8 cellular contexts compared by ENCODE assay signal in genomic region chr5:91219803-91220371, GRCh38.
DNase-seq lines count a peak whose midpoint lies in the region; ATAC-seq, FAIRE-seq and TF ChIP-seq lines count a peak whose summit lies in the region.

No MANE protein-coding gene starts in this region.

- POLR2A ChIA-PET in HCT116 (lab: Charles Lee), result interaction anchor here (0.7 to 3.8 kb wide), 4 partner anchors 161 to 185 kb away, joined by 4 to 16 read pairs (median 6); partner anchors contain the start of gene ARRDC3

- DNase-seq in HCT116 (ENCODE audit: low read depth, low spot score), result peak; percentile 26
- peak; percentile 33 for DNase-seq in activated CD8-positive, alpha-beta memory T cell treated with anti-CD3 and anti-CD28 coated beads, Interleukin-2, amount 50 U/mL, for 4 hours
- DNase-seq in head of caudate nucleus, result peak in 41 of 42 donors; percentile 25 to 74 (median 49)
- DNase-seq in stimulated activated CD4-positive, alpha-beta T cell treated with anti-CD3 and anti-CD28 coated beads, Interleukin-15, amount 100 ng/mL, for 24 hours, result peak; percentile 51
- DNase-seq in kidney glomerular epithelial cell (lab: John Stamatoyannopoulos, UW), result no peak
- DNase-seq in NCI-H446 treated with DMSO at 0.1 percent for 48 hours (lab: John Stamatoyannopoulos, UW), result no peak
- no peak for DNase-seq in GM12891 (ENCODE audit: insufficient read length, low spot score)

- no peaks in the 10 kb centered on the region for H3K79me2 ChIP-seq in HCT116 (ENCODE audit: insufficient read depth, low read length)

- intact Hi-C loops in HCT116 (cut with micrococcal nuclease) (loop anchor here (5.0 kb wide), 1 partner anchor 288 kb away; no protein-coding TSS in a partner anchor), head of caudate nucleus (cut with DNase I) (no loop called here)

- no peak for TF ChIP-seq POLR2A in HCT116 (IDR thresholded peaks at IDR 0.05; ENCODE audit: borderline replicate concordance, extremely low read depth, insufficient read depth, insufficient read length)
- TF ChIP-seq POLR2A in GM12891 (IDR thresholded peaks at IDR 0.05; ENCODE audit: low read depth, low read length), result no peak

- no peak overlapping the region for H3K9ac ChIP-seq in BLaER1 treated with 17β-estradiol and CSF1 and Interleukin-3, amounts not matched to agents 10 nM and 100 nM
- H3K9ac ChIP-seq in HCT116 (ENCODE audit: low read length), result no peak overlapping the region

- no peak overlapping the region for H3K4me3 ChIP-seq in BLaER1 treated with 17β-estradiol and CSF1 and Interleukin-3, amounts not matched to agents 10 nM and 100 nM
- H3K4me3 ChIP-seq in HCT116 (replicated peaks in 1 of 2; ENCODE audit: low read depth in 1 of 2, low read length in 2 of 2), result no peak overlapping the region

- peaks cover 0 to 23% (median 5%) of the 10 kb centered on the region in 10 experiments; a peak in 10 of 20 replicates for H3K4me1 ChIP-seq in BLaER1 treated with 17β-estradiol and CSF1 and Interleukin-3, amounts not matched to agents 10 nM and 100 nM
- H3K4me1 ChIP-seq in HCT116 (ENCODE audit: control insufficient read depth in 1 of 2, insufficient read depth in 2 of 2, low read length in 2 of 2), result no peaks in the 10 kb centered on the region

- TF ChIP-seq CTCF in HCT116 (IDR thresholded peaks at IDR 0.05 in 2 of 3, conservative IDR thresholded peaks at IDR 0.05 in 1 of 3; ENCODE audit: borderline replicate concordance in 1 of 3, insufficient read depth in 1 of 3, low read depth in 2 of 3, low read length in 2 of 3), result peak; percentile 50 to 64 (median 60); a peak in 5 of 6 replicates

- RAD21 ChIA-PET in HCT116 (lab: Charles Lee; ENCODE audit: low non-redundant PET in 1 of 2, low total read pairs in 2 of 2, uncharacterized antibody in 2 of 2, unreplicated experiment in 2 of 2), result interaction anchor here (0.7 to 2.6 kb wide), 5 partner anchors 163 to 200 kb away, joined by 3 to 17 read pairs (median 3); partner anchors contain the start of gene ARRDC3 (in 1 of the 2)

- H4K20me1 ChIP-seq in BLaER1 treated with 17β-estradiol and CSF1 and Interleukin-3, amounts not matched to agents 10 nM and 100 nM, result no peaks in the 10 kb centered on the region
- H4K20me1 ChIP-seq in HCT116 (ENCODE audit: insufficient read depth), result no peaks in the 10 kb centered on the region

- peak; percentile 82 for ATAC-seq in HCT116

- TF ChIP-seq RAD21 in HCT116 (IDR thresholded peaks at IDR 0.05; ENCODE audit: low read depth), result peak; percentile 49

- no peaks in the 10 kb centered on the region for H3K36me3 ChIP-seq in BLaER1 treated with 17β-estradiol and CSF1 and Interleukin-3, amounts not matched to agents 10 nM and 100 nM
- no peaks in the 10 kb centered on the region for H3K36me3 ChIP-seq in HCT116 (ENCODE audit: control insufficient read depth in 1 of 2, insufficient read depth in 2 of 2, low read length in 2 of 2)

- BruUV-seq in HCT116 (replicated peaks; lab: Mats Ljungman, UMichigan), result no TSS peak

- no peaks in the 10 kb centered on the region for H3K27me3 ChIP-seq in BLaER1 treated with 17β-estradiol and CSF1 and Interleukin-3, amounts not matched to agents 10 nM and 100 nM
- H3K27me3 ChIP-seq in HCT116 (ENCODE audit: insufficient read depth, low read length), result no peaks in the 10 kb centered on the region

- FAIRE-seq in GM12891 (lab: Jason Lieb, UNC), result no peak

- CTCF ChIA-PET in HCT116 (lab: Charles Lee), result interaction anchor here (0.9 to 7.2 kb wide), 13 partner anchors 9 to 354 kb away, joined by 3 to 111 read pairs (median 7); partner anchors contain the start of gene ARRDC3

- H3K4me2 ChIP-seq in BLaER1 treated with 17β-estradiol and CSF1 and Interleukin-3, amounts not matched to agents 10 nM and 100 nM, result peak overlapping the region in 3 of 11 experiments; percentile 16 to 59 (median 37); a peak in 4 of 22 replicates
- H3K4me2 ChIP-seq in HCT116 (ENCODE audit: low read length), result no peak overlapping the region

- H3K27ac ChIP-seq in BLaER1 treated with 17β-estradiol and CSF1 and Interleukin-3, amounts not matched to agents 10 nM and 100 nM, result peak overlapping the region in 6 of 11 experiments; percentile 32 to 62 (median 51); a peak in 11 of 22 replicates
- no peak overlapping the region for H3K27ac ChIP-seq in HCT116 (ENCODE audit: low read depth, low read length)

- H3K9me2 ChIP-seq in HCT116 (ENCODE audit: insufficient read depth), result no peaks in the 10 kb centered on the region

- H2AFZ ChIP-seq in HCT116 (ENCODE audit: low read depth, low read length, poor library complexity, severe bottlenecking), result peak overlapping the region; percentile 76

- no peaks in the 10 kb centered on the region for H3K9me3 ChIP-seq in BLaER1 treated with 17β-estradiol and CSF1 and Interleukin-3, amounts not matched to agents 10 nM and 100 nM (replicated peaks in 1 of 11)
- no peaks in the 10 kb centered on the region for H3K9me3 ChIP-seq in HCT116 (ENCODE audit: control insufficient read depth in 1 of 2, insufficient read depth in 1 of 2, low read depth in 1 of 2, low read length in 2 of 2)

TF ChIP-seq in HCT116, 20 proteins besides CTCF, POLR2A, EP300 and RAD21:
- TF ChIP-seq EGR1 (IDR thresholded peaks at IDR 0.05; ENCODE audit: low read depth), result no peak
- no peak for TF ChIP-seq SIN3A (IDR thresholded peaks at IDR 0.05; ENCODE audit: low read depth)
- no peak for TF ChIP-seq EZH2 (IDR thresholded peaks at IDR 0.05)
- TF ChIP-seq SRF (IDR thresholded peaks at IDR 0.05; ENCODE audit: low read depth), result no peak
- TF ChIP-seq MAX (IDR thresholded peaks at IDR 0.05), result no peak
- TF ChIP-seq ZFX (IDR thresholded peaks at IDR 0.05), result no peak
- TF ChIP-seq SP1 (IDR thresholded peaks at IDR 0.05; ENCODE audit: low read depth), result no peak
- TF ChIP-seq ATF3 (IDR thresholded peaks at IDR 0.05), result no peak

TF ChIP-seq in GM12891, 5 proteins besides CTCF, POLR2A, EP300 and RAD21:
- no peak for TF ChIP-seq TAF1 (IDR thresholded peaks at IDR 0.05; ENCODE audit: low read depth, low read length)
- no peak for TF ChIP-seq SPI1 (IDR thresholded peaks at IDR 0.05; ENCODE audit: low read depth, low read length)
- TF ChIP-seq POU2F2 (IDR thresholded peaks at IDR 0.05; ENCODE audit: low read depth, low read length), result no peak
- no peak for TF ChIP-seq POLR2AphosphoS5 (IDR thresholded peaks at IDR 0.05; ENCODE audit: low read depth, low read length)
- TF ChIP-seq PAX5 (IDR thresholded peaks at IDR 0.05; ENCODE audit: insufficient read depth, low read length, severe bottlenecking), result no peak

Comparison
In these comparisons a context has a peak if more than half of its experiments do, and no peak if none do; other contexts are left out.
1. DNase-seq: peak in HCT116 (single experiment), activated CD8-positive, alpha-beta memory T cell treated with anti-CD3 and anti-CD28 coated beads, Interleukin-2, amount 50 U/mL, for 4 hours (single experiment), head of caudate nucleus (41 of 42) and stimulated activated CD4-positive, alpha-beta T cell treated with anti-CD3 and anti-CD28 coated beads, Interleukin-15, amount 100 ng/mL, for 24 hours (single experiment); none in kidney glomerular epithelial cell (single experiment), NCI-H446 treated with DMSO at 0.1 percent for 48 hours (single experiment) and GM12891 (single experiment).